Comparison of ENCODE assay signal across 8 cellular contexts in the genomic region with DNA sequence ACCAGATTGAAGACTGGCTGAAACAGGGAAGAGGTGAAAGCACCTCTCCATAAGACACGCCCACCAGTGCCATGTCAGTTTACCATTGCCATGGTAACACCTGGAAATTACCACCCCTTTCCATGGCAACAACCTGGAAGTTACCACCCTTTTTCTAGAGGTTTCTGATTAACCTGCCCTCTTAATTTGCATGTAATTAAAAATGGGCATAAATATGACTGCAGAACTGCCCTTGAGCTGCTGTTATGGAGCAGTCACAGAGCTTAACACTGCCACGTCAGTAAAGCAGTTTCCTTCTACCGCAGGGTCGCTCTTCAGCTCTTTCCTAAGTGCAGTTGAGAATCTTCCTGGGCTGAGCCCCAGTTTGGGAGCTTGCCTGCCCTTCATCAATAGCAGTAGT. TPM values are rescaled to one million over a fixed set of nuclear protein-coding genes. Genes with fewer than 3 reads are reported as not detected.
DNase-seq lines count a peak whose midpoint lies in the region; ATAC-seq and TF ChIP-seq lines count a peak whose summit lies in the region.

No MANE protein-coding gene starts in this region.

- DNase-seq in activated CD4-positive, alpha-beta T cell treated with anti-CD3 and anti-CD28 coated beads for 36 hours, result peak; percentile 64
- no peak for DNase-seq in activated CD4-positive, alpha-beta T cell treated with anti-CD3 and anti-CD28 coated beads, Interleukin-2, amount 50 U/mL, for 4 hours
- DNase-seq in immature natural killer cell (peak; percentile 50 to 63 (median 57)), SK-N-DZ (ENCODE audit: low spot score) (no peak), iPS-NIHi11 (ENCODE audit: low spot score) (no peak)
- no peak for DNase-seq in stimulated activated CD4-positive, alpha-beta T cell treated with anti-CD3 and anti-CD28 coated beads, Interleukin-15, amount 100 ng/mL, for 24 hours

- H3K27ac ChIP-seq in VCaP, result peak overlapping the region; percentile 98

- no peaks in the 10 kb centered on the region for H3K27me3 Mint-ChIP-seq in activated CD4-positive, alpha-beta T cell treated with anti-CD3 and anti-CD28 coated beads for 36 hours
- H3K27me3 Mint-ChIP-seq in immature natural killer cell (ENCODE audit: low read depth in 3 of 3), result peaks cover 8 to 23% (median 20%) of the 10 kb centered on the region in 3 donors

- CTCF ChIA-PET in activated CD4-positive, alpha-beta T cell treated with anti-CD3 and anti-CD28 coated beads for 36 hours (lab: Charles Lee), result interaction anchor here (0.6 to 1.6 kb wide), 3 partner anchors 26 to 40 kb away, joined by 3 to 9 read pairs (median 4); no protein-coding TSS in a partner anchor

- peak overlapping the region; percentile 94 for H3K27ac Mint-ChIP-seq in activated CD4-positive, alpha-beta T cell treated with anti-CD3 and anti-CD28 coated beads for 36 hours
- peak overlapping the region; percentile 98 to 100 (median 99) for H3K27ac Mint-ChIP-seq in immature natural killer cell

- ATAC-seq in activated CD4-positive, alpha-beta T cell treated with anti-CD3 and anti-CD28 coated beads for 36 hours, result peak; percentile 28
- ATAC-seq in HG02885 (IDR thresholded peaks at IDR 0.05; ENCODE audit: poor library complexity, unreplicated experiment), result peak; percentile 27

- H3K9me3 Mint-ChIP-seq in activated CD4-positive, alpha-beta T cell treated with anti-CD3 and anti-CD28 coated beads for 36 hours (ENCODE audit: low read depth), result no peaks in the 10 kb centered on the region
- H3K9me3 Mint-ChIP-seq in immature natural killer cell, result no peaks in the 10 kb centered on the region

- no peak for TF ChIP-seq CTCF in VCaP (conservative IDR thresholded peaks at IDR 0.05)

- H3K4me1 Mint-ChIP-seq in activated CD4-positive, alpha-beta T cell treated with anti-CD3 and anti-CD28 coated beads for 36 hours, result peaks cover 81% of the 10 kb centered on the region
- H3K4me1 Mint-ChIP-seq in immature natural killer cell, result peaks cover 82 to 98% of the 10 kb centered on the region in 2 donors

- H3K4me3 Mint-ChIP-seq in activated CD4-positive, alpha-beta T cell treated with anti-CD3 and anti-CD28 coated beads for 36 hours, result peak overlapping the region; percentile 38
- H3K4me3 Mint-ChIP-seq in immature natural killer cell, result peak overlapping the region; percentile 63 to 97 (median 92)

- intact Hi-C loops in activated CD4-positive, alpha-beta T cell treated with anti-CD3 and anti-CD28 coated beads for 36 hours (cut with DNase I, micrococcal nuclease), result no loop called here

- POLR2A ChIA-PET in activated CD4-positive, alpha-beta T cell treated with anti-CD3 and anti-CD28 coated beads for 36 hours (lab: Charles Lee), result interaction anchor here (0.7 kb wide), 1 partner anchor 275 kb away, joined by 3 read pairs; no protein-coding TSS in a partner anchor

- H3K36me3 Mint-ChIP-seq in activated CD4-positive, alpha-beta T cell treated with anti-CD3 and anti-CD28 coated beads for 36 hours (ENCODE audit: low read depth), result no peaks in the 10 kb centered on the region
- H3K36me3 Mint-ChIP-seq in immature natural killer cell, result no peaks in the 10 kb centered on the region

RNA-seq across cellular contexts. Expression of gene RASSF3, which starts 55.2 kb away (rescaled TPM):
- total RNA-seq in activated CD4-positive, alpha-beta T cell treated with anti-CD3 and anti-CD28 coated beads for 36 hours, result 10 to 100 TPM; 38.0 to 39.0 TPM
- 1 to 10 TPM; 5.2 to 6.2 (median 5.5) TPM for polyA plus RNA-seq in immature natural killer cell
- 6.0 and 8.5 TPM in 2 replicates for polyA plus RNA-seq in SK-N-DZ (2014; cell fraction: cytosol; rRNA removed)
- polyA plus RNA-seq in SK-N-DZ (2014; cell fraction: nucleus; rRNA removed), result 4.2 and 6.1 TPM in 2 replicates

Comparison
In these comparisons a context has a peak if more than half of its experiments do, and no peak if none do; other contexts are left out.
1. DNase-seq: peak in activated CD4-positive, alpha-beta T cell treated with anti-CD3 and anti-CD28 coated beads for 36 hours (single experiment) and immature natural killer cell (3 of 3); none in activated CD4-positive, alpha-beta T cell treated with anti-CD3 and anti-CD28 coated beads, Interleukin-2, amount 50 U/mL, for 4 hours (0 of 2), SK-N-DZ (single experiment), stimulated activated CD4-positive, alpha-beta T cell treated with anti-CD3 and anti-CD28 coated beads, Interleukin-15, amount 100 ng/mL, for 24 hours (single experiment) and iPS-NIHi11 (single experiment).